ENCODE assay signal across 8 cellular contexts in genomic region chr19:12723643-12724426, GRCh38. TPM values are rescaled to one million over a fixed set of nuclear protein-coding genes. Genes with fewer than 3 reads are reported as not detected.
DNase-seq lines count a peak whose midpoint lies in the region; ATAC-seq, FAIRE-seq and TF ChIP-seq lines count a peak whose summit lies in the region.

Gene TNPO2 (minus strand): TSS chr19:12723932. CDS start chr19:12720977, 2,955 bp downstream.

- H3K9me3 Mint-ChIP-seq in activated CD4-positive, alpha-beta memory T cell treated with anti-CD3 and anti-CD28 coated beads, Interleukin-2, amount 10 ng/mL, durations not matched to agents 7 days and 5 days: no peaks in the 10 kb centered on the region
- no peaks in the 10 kb centered on the region for H3K9me3 Mint-ChIP-seq in memory B cell

- H3K4ac ChIP-seq in H1 (replicated peaks; ENCODE audit: insufficient read length, low read depth, low read length): peak within 1 kb of the TSS; percentile 40

- H3K9ac ChIP-seq in BLaER1 (peak within 1 kb of the TSS; percentile 98), HCT116 (ENCODE audit: low read length) (peak within 1 kb of the TSS; percentile 93), H1 (replicated peaks in 1 of 4; ENCODE audit: extremely low read depth in 1 of 4, low read depth in 3 of 4, low read length in 3 of 4) (peak within 1 kb of the TSS; percentile 76 to 97 (median 89))

- H4K5ac ChIP-seq in H1 (ENCODE audit: insufficient read length, low read depth, low read length): peak within 1 kb of the TSS; percentile 77

- no peak within 1 kb of the TSS; the same call in 1 of the 2 replicates for H2BK15ac ChIP-seq in H1 (ENCODE audit: low read length)

- RAD21 ChIA-PET in HCT116 (lab: Charles Lee; ENCODE audit: low non-redundant PET in 1 of 2, low total read pairs in 2 of 2, uncharacterized antibody in 2 of 2, unreplicated experiment in 2 of 2): interaction anchor here in 1 of 2 experiments (0.6 kb wide), 1 partner anchor 146 kb away, joined by 4 read pairs; no protein-coding TSS in a partner anchor

- peaks cover 39% of the 10 kb centered on the region for H3K36me3 ChIP-seq in BLaER1
- H3K36me3 ChIP-seq in HCT116 (ENCODE audit: control insufficient read depth in 1 of 2, insufficient read depth in 2 of 2, low read length in 2 of 2): peaks cover 8 to 19% of the 10 kb centered on the region in 2 experiments; a peak in 3 of 4 replicates
- peaks cover 0 to 13% (median 2%) of the 10 kb centered on the region in 4 experiments; a peak in 5 of 8 replicates for H3K36me3 ChIP-seq in H1 (ENCODE audit: control insufficient read depth in 2 of 4, insufficient read depth in 4 of 4, low read length in 3 of 4)

- no peaks in the 10 kb centered on the region for H3K9me2 ChIP-seq in HCT116 (ENCODE audit: insufficient read depth)

- peak; percentile 24 for DNase-seq in HCT116 (ENCODE audit: low read depth, low spot score)
- DNase-seq in NCI-H82 (lab: John Stamatoyannopoulos, UW): peak; percentile 97
- DNase-seq in activated CD4-positive, alpha-beta memory T cell treated with anti-CD3 and anti-CD28 coated beads, Interleukin-2, amount 10 ng/mL, durations not matched to agents 7 days and 5 days: peak; percentile 79
- peak; percentile 71 to 89 for DNase-seq in H1 (ENCODE audit: low read depth in 1 of 2, low spot score in 2 of 2)
- peak; percentile 42 to 63 for DNase-seq in memory B cell (ENCODE audit: low spot score in 2 of 2)
- DNase-seq in stimulated activated CD8-positive, alpha-beta memory T cell treated with anti-CD3 and anti-CD28 coated beads, Interleukin-12 subunit alpha, Interleukin-12 subunit beta, amount 100 ng/mL, for 4 hours (ENCODE audit: low read depth): peak; percentile 46

- H3K27me3 Mint-ChIP-seq in activated CD4-positive, alpha-beta memory T cell treated with anti-CD3 and anti-CD28 coated beads, Interleukin-2, amount 10 ng/mL, durations not matched to agents 7 days and 5 days: no peaks in the 10 kb centered on the region
- no peaks in the 10 kb centered on the region for H3K27me3 Mint-ChIP-seq in memory B cell

- H3K27ac ChIP-seq in BLaER1 (peak within 1 kb of the TSS; percentile 99), HCT116 (ENCODE audit: low read depth, low read length) (peak within 1 kb of the TSS; percentile 88), H1 (ENCODE audit: low read depth, low read length) (peak within 1 kb of the TSS; percentile 87)

- H3K4me3 ChIP-seq in BLaER1 (peak within 1 kb of the TSS; percentile 82), HCT116 (replicated peaks in 1 of 2; ENCODE audit: low read depth in 1 of 2, low read length in 2 of 2) (peak within 1 kb of the TSS; percentile 82 to 93), H1 (ENCODE audit: extremely low read depth in 1 of 4, insufficient read depth in 2 of 4, low read depth in 3 of 4, low read length in 4 of 4) (peak within 1 kb of the TSS; percentile 80 to 93 (median 82))

- H2BK20ac ChIP-seq in H1 (ENCODE audit: low read length): no peak within 1 kb of the TSS

- H4K20me1 ChIP-seq in BLaER1: peaks cover 34% of the 10 kb centered on the region
- no peaks in the 10 kb centered on the region for H4K20me1 ChIP-seq in HCT116 (ENCODE audit: insufficient read depth)
- H4K20me1 ChIP-seq in H1 (replicated peaks in 1 of 2; ENCODE audit: control insufficient read depth in 1 of 2, insufficient read depth in 2 of 2, low read length in 2 of 2): peaks cover 4 to 12% of the 10 kb centered on the region in 2 experiments

- WGBS in H1 (ENCODE audit: extremely low coverage in 1 of 2, insufficient coverage in 1 of 2, insufficient read length in 1 of 2, insufficient replicate concordance in 2 of 2, low coverage in 1 of 2, low lambda C conversion rate in 2 of 2, missing lambda C conversion rate in 1 of 2), 2 experiments: 5% methylated on average over 28 of the region's 28 CpGs; no CpG with 5 or more reads in 1 of the 2 experiments

- H3K4me2 ChIP-seq in BLaER1 (peak within 1 kb of the TSS; percentile 94), HCT116 (ENCODE audit: low read length) (peak within 1 kb of the TSS; percentile 78), H1 (ENCODE audit: insufficient read depth in 1 of 2, low read depth in 2 of 2, low read length in 2 of 2) (peak within 1 kb of the TSS; percentile 93)

- peak within 1 kb of the TSS; percentile 97; the same call in 1 of the 2 replicates for H4K8ac ChIP-seq in H1 (ENCODE audit: extremely low read depth, insufficient read depth, low read length)

- H3K27me3 ChIP-seq in BLaER1 (no peaks in the 10 kb centered on the region), HCT116 (ENCODE audit: insufficient read depth, low read length) (no peaks in the 10 kb centered on the region), H1 (replicated peaks in 1 of 4; ENCODE audit: control insufficient read depth in 3 of 4, extremely low read depth in 1 of 4, insufficient read depth in 3 of 4, low read length in 3 of 4) (no peaks in the 10 kb centered on the region)

- no TSS peak for BruUV-seq in HCT116 (replicated peaks; lab: Mats Ljungman, UMichigan)

- POLR2A ChIA-PET in HCT116 (lab: Charles Lee) (interaction anchor here (1.5 to 3.9 kb wide), 3 partner anchors 10 to 68 kb away, joined by 8 to 32 read pairs (median 23); partner anchors contain the start of genes DHPS and JUNB), H1 (lab: Charles Lee; ENCODE audit: partially characterized antibody) (interaction anchor here (0.7 to 12.9 kb wide), 26 partner anchors 9 to 431 kb away, joined by 3 to 258 read pairs (median 6); partner anchors contain the start of genes BEST2, DHPS, FBXW9 and GCDH)
- POLR2A ChIA-PET in activated CD4-positive, alpha-beta memory T cell treated with anti-CD3 and anti-CD28 coated beads, Interleukin-2, amount 10 ng/mL, durations not matched to agents 7 days and 5 days (lab: Charles Lee): interaction anchor here (0.9 to 9.4 kb wide), 15 partner anchors 11 to 191 kb away, joined by 3 to 250 read pairs (median 6); partner anchors contain the start of genes DHPS, FBXW9, GCDH and GET3

- H2BK120ac ChIP-seq in H1 (replicated peaks; ENCODE audit: low read depth, low read length): peak within 1 kb of the TSS; percentile 5

- intact Hi-C loops in HCT116 (cut with micrococcal nuclease): no loop called here

- peak within 1 kb of the TSS; percentile 56 for H3K56ac ChIP-seq in H1 (replicated peaks; ENCODE audit: insufficient read length, low read depth, low read length)

- TF ChIP-seq CTCF in HCT116 (IDR thresholded peaks at IDR 0.05 in 2 of 3, conservative IDR thresholded peaks at IDR 0.05 in 1 of 3; ENCODE audit: borderline replicate concordance in 1 of 3, insufficient read depth in 1 of 3, low read depth in 2 of 3, low read length in 2 of 3) (no peak), H1 (IDR thresholded peaks at IDR 0.05; ENCODE audit: control extremely low read depth in 1 of 3, insufficient read depth in 1 of 3, low read depth in 1 of 3, low read length in 3 of 3) (no peak)

- 0 out of 2 replicates have a peak within 1 kb of the TSS, but pooled peaks have one; percentile 42 for H2AK5ac ChIP-seq in H1 (ENCODE audit: low read depth, low read length)

- no peak for FAIRE-seq in H1 (lab: Jason Lieb, UNC)

- H2BK5ac ChIP-seq in H1 (ENCODE audit: low read depth, low read length): peak within 1 kb of the TSS; percentile 87; the same call in 1 of the 2 replicates

- peak within 1 kb of the TSS; percentile 85 for H3K27ac Mint-ChIP-seq in activated CD4-positive, alpha-beta memory T cell treated with anti-CD3 and anti-CD28 coated beads, Interleukin-2, amount 10 ng/mL, durations not matched to agents 7 days and 5 days
- peak within 1 kb of the TSS; percentile 91 for H3K27ac Mint-ChIP-seq in memory B cell

- H2AFZ ChIP-seq in HCT116 (ENCODE audit: low read depth, low read length, poor library complexity, severe bottlenecking): no peak within 1 kb of the TSS
- H2AFZ ChIP-seq in H1 (ENCODE audit: low read length): peak within 1 kb of the TSS; percentile 70; the same call in 1 of the 2 replicates

- peak within 1 kb of the TSS; percentile 92 for H3K4me3 Mint-ChIP-seq in activated CD4-positive, alpha-beta memory T cell treated with anti-CD3 and anti-CD28 coated beads, Interleukin-2, amount 10 ng/mL, durations not matched to agents 7 days and 5 days
- peak within 1 kb of the TSS; percentile 88 for H3K4me3 Mint-ChIP-seq in memory B cell

- TF ChIP-seq POLR2A in HCT116 (IDR thresholded peaks at IDR 0.05; ENCODE audit: borderline replicate concordance, extremely low read depth, insufficient read depth, insufficient read length) (no peak), H1 (IDR thresholded peaks at IDR 0.05; ENCODE audit: control extremely low read depth in 1 of 2, low read depth in 2 of 2, low read length in 2 of 2) (peak in 1 of 2 experiments; percentile 73; a peak in 2 of 3 replicates)

- peaks cover 34% of the 10 kb centered on the region for H3K36me3 Mint-ChIP-seq in activated CD4-positive, alpha-beta memory T cell treated with anti-CD3 and anti-CD28 coated beads, Interleukin-2, amount 10 ng/mL, durations not matched to agents 7 days and 5 days (ENCODE audit: low read depth)
- no peaks in the 10 kb centered on the region for H3K36me3 Mint-ChIP-seq in memory B cell

- H2BK12ac ChIP-seq in H1 (ENCODE audit: low read depth, low read length): peak within 1 kb of the TSS; percentile 86; the same call in 1 of the 2 replicates

- no peak for TF ChIP-seq EP300 in H1 (IDR thresholded peaks at IDR 0.05; ENCODE audit: borderline replicate concordance in 1 of 2, low read depth in 2 of 2, low read length in 2 of 2)

- peaks cover 10% of the 10 kb centered on the region for H3K23me2 ChIP-seq in H1 (ENCODE audit: low read depth, low read length)

- peak; percentile 35 for ATAC-seq in HCT116
- peak; percentile 34 for ATAC-seq in memory B cell (ENCODE audit: low read depth)
- no peak for ATAC-seq in HG03025 (IDR thresholded peaks at IDR 0.05; ENCODE audit: low FRiP score, unreplicated experiment)

- CTCF ChIA-PET in HCT116 (lab: Charles Lee): interaction anchor here (1.2 to 3.0 kb wide), 3 partner anchors 10 to 124 kb away, joined by 4 to 17 read pairs (median 6); partner anchors contain the start of gene TRIR
- CTCF ChIA-PET in activated CD4-positive, alpha-beta memory T cell treated with anti-CD3 and anti-CD28 coated beads, Interleukin-2, amount 10 ng/mL, durations not matched to agents 7 days and 5 days (lab: Charles Lee): interaction anchor here (0.6 to 7.0 kb wide), 9 partner anchors 10 to 161 kb away, joined by 3 to 53 read pairs (median 6); partner anchors contain the start of genes DHPS and TRIR
- CTCF ChIA-PET in H1 (lab: Charles Lee; ENCODE audit: partially characterized antibody): interaction anchor here (0.8 to 3.9 kb wide), 10 partner anchors 10 to 124 kb away, joined by 3 to 20 read pairs (median 4); partner anchors contain the start of gene TRIR

- peaks cover 36% of the 10 kb centered on the region for H3K4me1 Mint-ChIP-seq in activated CD4-positive, alpha-beta memory T cell treated with anti-CD3 and anti-CD28 coated beads, Interleukin-2, amount 10 ng/mL, durations not matched to agents 7 days and 5 days
- peaks cover 38% of the 10 kb centered on the region for H3K4me1 Mint-ChIP-seq in memory B cell

- no peak within 1 kb of the TSS for H3K14ac ChIP-seq in H1 (ENCODE audit: insufficient read length)

- H3K79me1 ChIP-seq in H1 (ENCODE audit: low read depth, low read length): peaks cover 8% of the 10 kb centered on the region; the same call in 1 of the 2 replicates

- no peak within 1 kb of the TSS for H3K23ac ChIP-seq in H1 (ENCODE audit: insufficient read length)

- H3K79me2 ChIP-seq in HCT116 (ENCODE audit: insufficient read depth, low read length): peaks cover 48% of the 10 kb centered on the region
- H3K79me2 ChIP-seq in H1 (ENCODE audit: control insufficient read depth in 1 of 2, insufficient read depth in 2 of 2, low read length in 2 of 2): peaks cover 24 to 43% of the 10 kb centered on the region in 2 experiments

- H3K18ac ChIP-seq in H1 (ENCODE audit: extremely low read depth, low read length): peak within 1 kb of the TSS; percentile 76

- TF ChIP-seq RAD21 in HCT116 (IDR thresholded peaks at IDR 0.05; ENCODE audit: low read depth): no peak
- no peak for TF ChIP-seq RAD21 in H1 (IDR thresholded peaks at IDR 0.05 in 1 of 2, conservative IDR thresholded peaks at IDR 0.05 in 1 of 2; ENCODE audit: low read depth in 2 of 2, low read length in 2 of 2)

- H3K9me3 ChIP-seq in BLaER1 (no peaks in the 10 kb centered on the region), HCT116 (ENCODE audit: control insufficient read depth in 1 of 2, insufficient read depth in 1 of 2, low read depth in 1 of 2, low read length in 2 of 2) (no peaks in the 10 kb centered on the region), H1 (ENCODE audit: insufficient read depth in 2 of 2, low read depth in 1 of 2, low read length in 1 of 2) (no peaks in the 10 kb centered on the region)

- H4K91ac ChIP-seq in H1 (replicated peaks; ENCODE audit: insufficient read length, low read length): peak within 1 kb of the TSS; percentile 78

- H3K4me1 ChIP-seq in BLaER1 (peaks cover 26% of the 10 kb centered on the region), HCT116 (ENCODE audit: control insufficient read depth in 1 of 2, insufficient read depth in 2 of 2, low read length in 2 of 2) (peaks cover 0 to 38% of the 10 kb centered on the region in 2 experiments; a peak in 3 of 4 replicates), H1 (replicated peaks in 1 of 4; ENCODE audit: control insufficient read depth in 3 of 4, insufficient read depth in 4 of 4, low read length in 3 of 4) (peaks cover 0 to 6% (median 2%) of the 10 kb centered on the region in 4 experiments; a peak in 5 of 7 replicates)

RNA-seq across cellular contexts. Expression of gene TNPO2, which starts in this region (rescaled TPM):
- 81.8 TPM for total RNA-seq in HCT116 (2021; ENCODE audit: unreplicated experiment)
- polyA plus RNA-seq in HCT116 (2012): 57.5 and 67.0 TPM in 2 replicates
- total RNA-seq in activated CD4-positive, alpha-beta memory T cell treated with anti-CD3 and anti-CD28 coated beads, Interleukin-2, amount 10 ng/mL, durations not matched to agents 7 days and 5 days: 10 to 100 TPM; 61.6 to 65.9 TPM
- total RNA-seq in H1 (2021; fragmentation: NEBNext Ultra II Directional; extraction: Animal tissue kit (Norgen Biotek cat#: 25700)): 110 and 112 TPM in 2 replicates
- polyA plus RNA-seq in H1 (2011; rRNA removed): 121 and 136 TPM in 2 replicates
- polyA plus RNA-seq in H1 (2011; cell fraction: cytosol; rRNA removed): 116 TPM
- polyA plus RNA-seq in H1 (2011; cell fraction: nucleus; rRNA removed): 408 TPM
- polyA plus RNA-seq in H1 (2012, experiment 1 of 2): 85.6 to 98.1 TPM (median 87.1 TPM) in 4 replicates
- 57.3 TPM for polyA plus RNA-seq in H1 (2012, experiment 2 of 2)
- 61.7 TPM for polyA plus RNA-seq in H1 (2013, experiment 1 of 2)
- polyA plus RNA-seq in H1 (2013, experiment 2 of 2): 57.4 TPM
- polyA minus RNA-seq in H1 (2011; rRNA and poly(A)+ RNA removed): 202 and 231 TPM in 2 replicates
- polyA minus RNA-seq in H1 (2011; cell fraction: cytosol; rRNA and poly(A)+ RNA removed): 84.7 TPM
- polyA minus RNA-seq in H1 (2011; cell fraction: nucleus; rRNA and poly(A)+ RNA removed): 205 TPM

Comparison
In these comparisons a context has a peak if more than half of its experiments do, and no peak if none do; other contexts are left out.
1. DNase-seq: peak in every context shown above with its lines; median percentile 97 in NCI-H82; 80 in H1; 79 in activated CD4-positive, alpha-beta memory T cell treated with anti-CD3 and anti-CD28 coated beads, Interleukin-2, amount 10 ng/mL, durations not matched to agents 7 days and 5 days; 52 in memory B cell; 46 in stimulated activated CD8-positive, alpha-beta memory T cell treated with anti-CD3 and anti-CD28 coated beads, Interleukin-12 subunit alpha, Interleukin-12 subunit beta, amount 100 ng/mL, for 4 hours; 24 in HCT116.